Comparison of ENCODE assay signal across 1 cellular context in genomic region chr19:17219286-17219685, GRCh38.
TF ChIP-seq lines count a peak whose summit lies in the region.

No MANE protein-coding gene starts in this region.

TF ChIP-seq in HepG2, 621 proteins besides CTCF, POLR2A, EP300 and RAD21:
- TF ChIP-seq ZBTB38 (CRISPR knock-in tag; IDR thresholded peaks at IDR 0.05): 0 out of 2 replicates have a peak, but pooled peaks have one; percentile 35
- TF ChIP-seq ZNF275 (CRISPR knock-in tag; IDR thresholded peaks at IDR 0.05; ENCODE audit: borderline replicate concordance): no peak
